In genomic region chr11:66080055-66080817, GRCh38 we compare ENCODE assay signal across 8 cellular contexts. TPM values are rescaled to one million over a fixed set of nuclear protein-coding genes. Genes with fewer than 3 reads are reported as not detected.
DNase-seq lines count a peak whose midpoint lies in the region; ATAC-seq and TF ChIP-seq lines count a peak whose summit lies in the region.

No MANE protein-coding gene starts in this region.

- H3K27me3 ChIP-seq in colonic mucosa (no peaks in the 10 kb centered on the region), vagina (no peaks in the 10 kb centered on the region), testis (no peaks in the 10 kb centered on the region)

- H3K27me3 Mint-ChIP-seq in activated B cell treated with CpG ODN at 0.5 μM for 24 hours (no peaks in the 10 kb centered on the region), osteocyte (ENCODE audit: unreplicated experiment) (no peaks in the 10 kb centered on the region)

- peak overlapping the region; percentile 80 for H3K4me3 Mint-ChIP-seq in activated B cell treated with CpG ODN at 0.5 μM for 24 hours
- H3K4me3 Mint-ChIP-seq in osteocyte (ENCODE audit: unreplicated experiment) = no peak overlapping the region

- H3K4me1 Mint-ChIP-seq in activated B cell treated with CpG ODN at 0.5 μM for 24 hours = peaks cover 96% of the 10 kb centered on the region
- peaks cover 57% of the 10 kb centered on the region for H3K4me1 Mint-ChIP-seq in osteocyte (ENCODE audit: unreplicated experiment)

- no peak for TF ChIP-seq CTCF in activated B cell treated with CpG ODN at 0.5 μM for 24 hours (IDR thresholded peaks at IDR 0.05)
- TF ChIP-seq CTCF in colonic mucosa (IDR thresholded peaks at IDR 0.05) = no peak
- no peak for TF ChIP-seq CTCF in osteocyte (IDR thresholded peaks at IDR 0.05)
- no peak for TF ChIP-seq CTCF in vagina (IDR thresholded peaks at IDR 0.05)
- no peak for TF ChIP-seq CTCF in testis (IDR thresholded peaks at IDR 0.05)

- H3K36me3 Mint-ChIP-seq in activated B cell treated with CpG ODN at 0.5 μM for 24 hours (ENCODE audit: low read depth) = peaks cover 22% of the 10 kb centered on the region
- peaks cover 8% of the 10 kb centered on the region for H3K36me3 Mint-ChIP-seq in osteocyte (ENCODE audit: unreplicated experiment)

- peak overlapping the region in 1 of 2 donors; percentile 5 for H3K9ac ChIP-seq in colonic mucosa (ENCODE audit: low read depth in 2 of 2, low read length in 2 of 2)

- 80% methylated on average over 9 of the region's 9 CpGs for WGBS in testis, 2 donors

- ATAC-seq in activated B cell treated with CpG ODN at 0.5 μM for 24 hours (ENCODE audit: low read depth) (peak; percentile 51), HG02938 (IDR thresholded peaks at IDR 0.05; ENCODE audit: unreplicated experiment) (no peak)

- peaks cover 27% of the 10 kb centered on the region for H3K4me1 ChIP-seq in colonic mucosa
- H3K4me1 ChIP-seq in vagina = peaks cover 65% of the 10 kb centered on the region
- H3K4me1 ChIP-seq in testis = peaks cover 23% of the 10 kb centered on the region

- CTCF ChIA-PET in activated B cell treated with CpG ODN at 0.5 μM for 24 hours (lab: Charles Lee) = interaction anchor here (0.9 to 2.1 kb wide), 7 partner anchors 11 to 53 kb away, joined by 3 to 13 read pairs (median 4); no protein-coding TSS in a partner anchor

- H3K4me3 ChIP-seq in colonic mucosa (no peak overlapping the region), vagina (no peak overlapping the region), testis (no peak overlapping the region)

- DNase-seq in HT1080 (ENCODE audit: low read depth) (peak; percentile 68), activated B cell treated with CpG ODN at 0.5 μM for 24 hours (no peak), colonic mucosa (peak; percentile 74), osteocyte (ENCODE audit: extremely low spot score, unreplicated experiment) (peak; percentile 62), vagina (ENCODE audit: extremely low spot score in 2 of 2) (no peak), testis (no peak), inferior parietal cortex (ENCODE audit: extremely low spot score) (no peak)

- intact Hi-C loops in activated B cell treated with CpG ODN at 0.5 μM for 24 hours (cut with micrococcal nuclease) = loop anchor here (2.0 kb wide), 1 partner anchor 143 kb away; no protein-coding TSS in a partner anchor
- intact Hi-C loops in colonic mucosa (cut with DNase I) = no loop called here
- intact Hi-C loops in vagina (cut with DNase I) = no loop called here
- intact Hi-C loops in testis (cut with DNase I; ENCODE audit: low total_unique reads) = no loop called here

- no peaks in the 10 kb centered on the region for H3K36me3 ChIP-seq in colonic mucosa
- no peaks in the 10 kb centered on the region for H3K36me3 ChIP-seq in vagina
- H3K36me3 ChIP-seq in testis (ENCODE audit: low read depth, missing control alignments) = no peaks in the 10 kb centered on the region

- H3K9me3 Mint-ChIP-seq in activated B cell treated with CpG ODN at 0.5 μM for 24 hours (no peaks in the 10 kb centered on the region), osteocyte (ENCODE audit: unreplicated experiment) (no peaks in the 10 kb centered on the region)

- TF ChIP-seq POLR2A in vagina (IDR thresholded peaks at IDR 0.05) = no peak
- TF ChIP-seq POLR2A in testis (IDR thresholded peaks at IDR 0.05) = no peak

- H3K9me3 ChIP-seq in colonic mucosa (no peaks in the 10 kb centered on the region), vagina (no peaks in the 10 kb centered on the region), testis (no peaks in the 10 kb centered on the region)

- H3K27ac ChIP-seq in colonic mucosa = peak overlapping the region; percentile 29
- H3K27ac ChIP-seq in vagina = peak overlapping the region; percentile 63
- H3K27ac ChIP-seq in testis = no peak overlapping the region

- POLR2A ChIA-PET in activated B cell treated with CpG ODN at 0.5 μM for 24 hours (lab: Charles Lee) = interaction anchor here (0.8 to 5.4 kb wide), 7 partner anchors 11 to 188 kb away, joined by 4 to 59 read pairs (median 7); partner anchors contain the start of genes PACS1 and RAB1B

- H3K27ac Mint-ChIP-seq in activated B cell treated with CpG ODN at 0.5 μM for 24 hours = peak overlapping the region; percentile 98
- H3K27ac Mint-ChIP-seq in osteocyte (ENCODE audit: unreplicated experiment) = peak overlapping the region; percentile 93

RNA-seq across cellular contexts. Expression of gene PACS1, which starts 10.2 kb away (rescaled TPM):
- 10.4 and 17.8 TPM in 2 replicates for total RNA-seq in HT1080 (2014; rRNA removed; shearing (Covaris generic))
- 39.4 and 48.5 TPM in 2 replicates for polyA plus RNA-seq in HT1080 (2015; cell fraction: cytosol; rRNA removed)
- 30.0 and 37.5 TPM in 2 replicates for polyA plus RNA-seq in HT1080 (2015; cell fraction: nucleus; rRNA removed)
- 118 and 121 TPM in 2 replicates for total RNA-seq in activated B cell treated with CpG ODN at 0.5 μM for 24 hours
- 10 to 100 TPM; 10.1 to 20.9 TPM for total RNA-seq in colonic mucosa
- 83.8 and 84.9 TPM in 2 replicates for total RNA-seq in osteocyte
- 66.0 TPM for total RNA-seq in vagina
- total RNA-seq in testis = 100 to 1,000 TPM; 130 to 131 TPM
- 111 TPM for polyA plus RNA-seq in testis (ENCODE audit: insufficient read depth, low read depth, low replicate concordance)

RNA-seq across cellular contexts. Expression of gene SF3B2, which starts 28.1 kb away (rescaled TPM):
- total RNA-seq in HT1080 (2014; rRNA removed; shearing (Covaris generic)) = 230 and 239 TPM in 2 replicates
- 160 and 162 TPM in 2 replicates for polyA plus RNA-seq in HT1080 (2015; cell fraction: cytosol; rRNA removed)
- 304 and 323 TPM in 2 replicates for polyA plus RNA-seq in HT1080 (2015; cell fraction: nucleus; rRNA removed)
- total RNA-seq in activated B cell treated with CpG ODN at 0.5 μM for 24 hours (198 and 219 TPM in 2 replicates), colonic mucosa (100 to 1,000 TPM; 139 to 196 TPM), osteocyte (193 and 198 TPM in 2 replicates), vagina (107 TPM), testis (100 to 1,000 TPM; 307 to 315 TPM)
- polyA plus RNA-seq in testis (ENCODE audit: insufficient read depth, low read depth, low replicate concordance) = 341 TPM

RNA-seq across cellular contexts. Expression of gene GAL3ST3, which starts 31.3 kb away (rescaled TPM):
- not detected in 2 replicates for total RNA-seq in HT1080 (2014; rRNA removed; shearing (Covaris generic))
- not detected in 2 replicates for polyA plus RNA-seq in HT1080 (2015; cell fraction: cytosol; rRNA removed)
- polyA plus RNA-seq in HT1080 (2015; cell fraction: nucleus; rRNA removed) = not detected in 2 replicates
- not detected in 2 replicates for total RNA-seq in activated B cell treated with CpG ODN at 0.5 μM for 24 hours
- not detected for total RNA-seq in colonic mucosa
- total RNA-seq in osteocyte = 0.71 and 0.94 TPM in 2 replicates
- total RNA-seq in vagina = not detected
- 1 to 10 TPM; 2.0 to 4.0 TPM for total RNA-seq in testis
- 0.84 TPM for polyA plus RNA-seq in testis (ENCODE audit: insufficient read depth, low read depth, low replicate concordance)

RNA-seq across cellular contexts. Expression of gene CATSPER1, which starts 54.0 kb away (rescaled TPM):
- total RNA-seq in HT1080 (2014; rRNA removed; shearing (Covaris generic)) = 10.0 and 13.7 TPM in 2 replicates
- 21.6 and 30.2 TPM in 2 replicates for polyA plus RNA-seq in HT1080 (2015; cell fraction: cytosol; rRNA removed)
- polyA plus RNA-seq in HT1080 (2015; cell fraction: nucleus; rRNA removed) = 15.3 and 17.8 TPM in 2 replicates
- total RNA-seq in activated B cell treated with CpG ODN at 0.5 μM for 24 hours (not detected in 2 replicates), colonic mucosa (under 1 TPM in 1 of 2 donors, not detected in 1; 0.35 TPM), osteocyte (0.54 and 1.1 TPM in 2 replicates), vagina (not detected), testis (10 to 100 TPM in 1 of 2 donors, 1 to 10 TPM in 1; 8.9 to 12.5 TPM)
- 33.7 TPM for polyA plus RNA-seq in testis (ENCODE audit: insufficient read depth, low read depth, low replicate concordance)

Comparison
In these comparisons a context has a peak if more than half of its experiments do, and no peak if none do; other contexts are left out.
1. DNase-seq: peak in HT1080 (single experiment), colonic mucosa (single experiment) and osteocyte (single experiment); none in activated B cell treated with CpG ODN at 0.5 μM for 24 hours (single experiment), vagina (0 of 2), testis (single experiment) and inferior parietal cortex (single experiment).
2. H3K27ac ChIP-seq: peak in colonic mucosa (single experiment) and vagina (single experiment); none in testis (0 of 2).